ENCODE assay signal across 21 cellular contexts in genomic region chr1:41255978-41256377, GRCh38.
"Had no signal": no experiment of that assay in that cellular context is flagged by ENCODE, and none has a peak within 500 bp of the region (broad histone marks: within the 10 kb centered on the region; RNA-seq: fewer than 3 reads in every experiment).

No MANE protein-coding gene starts in this region.

- ATAC-seq: esophagus mucosa; lower lobe of right lung; naive thymus-derived CD8-positive, alpha-beta T cell; pancreas; right lobe of liver had no signal

- H2AFZ ChIP-seq: hepatocyte had no signal

- H3K27ac ChIP-seq: hepatocyte, lower lobe of right lung, pancreas, right lobe of liver, spleen, thyroid gland, WERI-Rb-1 had no signal

- H3K4me3 ChIP-seq: hepatocyte, lower lobe of right lung, pancreas, right lobe of liver, spleen, thyroid gland had no signal

- H3K4me1 ChIP-seq: lower lobe of right lung, pancreas, right lobe of liver, spleen, thyroid gland had no signal

- H3K36me3 ChIP-seq: lower lobe of right lung, pancreas, right lobe of liver, spleen, thyroid gland, WERI-Rb-1 had no signal

- H3K9me3 ChIP-seq: lower lobe of right lung, pancreas, thyroid gland had no signal

- FAIRE-seq: islet of Langerhans, pancreas had no signal

- H3K27ac Mint-ChIP-seq: naive thymus-derived CD8-positive, alpha-beta T cell had no signal

- H3K27me3 ChIP-seq: hepatocyte, pancreas, right lobe of liver, thyroid gland had no signal

- H3K79me2 ChIP-seq: hepatocyte had no signal

- H3K4me2 ChIP-seq: hepatocyte had no signal

- H3K9me3 Mint-ChIP-seq: central memory CD8-positive, alpha-beta T cell had no signal

- H3K4me3 Mint-ChIP-seq: central memory CD8-positive, alpha-beta T cell; naive thymus-derived CD8-positive, alpha-beta T cell had no signal

- H3K4me1 Mint-ChIP-seq: central memory CD8-positive, alpha-beta T cell; naive thymus-derived CD8-positive, alpha-beta T cell had no signal

- DNase-seq: activated CD4-positive, alpha-beta T cell treated with anti-CD3 and anti-CD28 coated beads for 1 hour; activated CD8-positive, alpha-beta memory T cell treated with anti-CD3 and anti-CD28 coated beads for 24 hours; activated CD8-positive, alpha-beta memory T cell treated with anti-CD3 and anti-CD28 coated beads, Interleukin-2, amount 50 U/mL, for 48 hours; activated effector memory CD4-positive, alpha-beta T cell treated with anti-CD3 and anti-CD28 coated beads, Interleukin-2, amount 50 U/mL, for 16 hours; activated naive CD4-positive, alpha-beta T cell treated with anti-CD3 and anti-CD28 coated beads, Interleukin-2, amount 50 U/mL, for 16 hours; activated T-cell treated with anti-CD3 and anti-CD28 coated beads, Interleukin-2, amount 50 U/mL, for 48 hours; cortex of kidney; effector CD4-positive, alpha-beta T cell; lower lobe of right lung; naive thymus-derived CD8-positive, alpha-beta T cell; pancreas; right lobe of liver; spleen; stimulated activated naive CD4-positive, alpha-beta T cell; SW 1271; thyroid gland; WERI-Rb-1 had no signal
